8 cellular contexts compared by ENCODE assay signal in the genomic region with DNA sequence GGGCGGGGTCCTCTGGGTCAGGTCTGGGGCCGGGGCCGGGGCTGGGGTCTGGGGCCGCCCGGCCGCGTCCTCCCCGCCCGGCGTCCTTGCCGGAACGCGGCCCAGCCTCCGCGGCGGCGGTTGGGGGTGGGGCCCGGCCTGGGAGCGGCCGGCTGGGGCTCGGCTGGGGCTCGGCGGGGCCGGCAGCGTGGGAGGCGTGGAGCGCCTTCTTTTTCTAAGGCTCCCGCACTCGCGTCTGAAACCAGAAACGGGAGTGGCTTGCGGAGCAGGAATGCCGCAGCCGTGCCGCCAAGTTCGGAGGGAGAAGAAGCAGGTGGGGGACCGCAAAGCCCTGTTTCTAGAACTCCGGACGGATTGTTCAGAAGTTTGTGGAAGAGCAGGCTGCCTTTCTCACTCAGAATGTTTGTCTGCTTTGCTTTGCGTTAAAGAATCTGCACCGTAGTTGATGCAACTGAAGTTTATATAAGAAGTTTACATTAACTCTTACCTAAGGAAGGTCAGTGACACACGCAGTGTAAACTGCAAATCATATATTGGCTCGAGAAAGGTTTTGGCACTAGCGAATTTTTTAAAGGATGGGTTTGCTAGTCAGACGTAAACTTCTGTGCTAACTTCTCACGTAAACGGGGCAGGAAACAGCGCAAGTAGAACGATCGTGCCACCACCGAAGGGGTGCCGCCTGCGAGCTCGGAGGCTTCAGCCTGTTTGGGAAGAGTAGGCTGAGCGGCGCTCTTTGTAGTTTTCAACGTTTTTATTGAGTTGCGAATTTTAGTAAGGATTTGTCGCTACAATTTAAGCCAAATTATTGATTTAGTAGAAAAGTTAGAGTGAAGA. TPM values are rescaled to one million over a fixed set of nuclear protein-coding genes. Genes with fewer than 3 reads are reported as not detected.
A peak's percentile ranks its signal among the peaks of the same experiment; 100 is the strongest.
DNase-seq lines count a peak whose midpoint lies in the region; ATAC-seq and TF ChIP-seq lines count a peak whose summit lies in the region.

No MANE protein-coding gene starts in this region.

- H3K9me2 ChIP-seq in GM23338 (ENCODE audit: insufficient read depth) = no peaks in the 10 kb centered on the region

- peak overlapping the region; percentile 90 for H3K27ac ChIP-seq in GM23338 (ENCODE audit: low read depth)

- peaks cover 9% of the 10 kb centered on the region; the same call in 2 of the 3 replicates for H3K9me3 Mint-ChIP-seq in GM23338
- no peaks in the 10 kb centered on the region for H3K9me3 Mint-ChIP-seq in memory B cell

- DNase-seq in GM03348 (ENCODE audit: low spot score) (peak; percentile 92), GM23338 (ENCODE audit: low spot score) (no peak), LoVo (ENCODE audit: low spot score) (peak; percentile 64), dermis microvascular lymphatic vessel endothelial cell (ENCODE audit: low read depth in 2 of 2) (peak; percentile 15 to 65), memory B cell (ENCODE audit: low spot score in 2 of 2) (peak; percentile 48 to 69), SKM-1 treated with dmso at 0.1 percent for 144 hours (lab: John Stamatoyannopoulos, UW; ENCODE audit: unreplicated experiment) (no peak)
- peak; percentile 34 to 35 for DNase-seq in activated CD4-positive, alpha-beta T cell treated with anti-CD3 and anti-CD28 coated beads, Interleukin-2, amount 50 U/mL, for 4 hours
- DNase-seq in stimulated activated CD8-positive, alpha-beta memory T cell treated with anti-CD3 and anti-CD28 coated beads, Interleukin-15, amount 100 ng/mL, for 24 hours (ENCODE audit: low read depth) = peak; percentile 34

- H3K4me3 ChIP-seq in GM23338 = peak overlapping the region; percentile 100

- peak overlapping the region; percentile 99 for H3K4me2 ChIP-seq in GM23338

- no peaks in the 10 kb centered on the region for H3K36me3 ChIP-seq in GM23338 (ENCODE audit: insufficient read depth)

- H4K20me1 ChIP-seq in GM23338 (replicated peaks; ENCODE audit: insufficient read depth) = peaks cover 36% of the 10 kb centered on the region

- H3K4me1 ChIP-seq in GM23338 (ENCODE audit: insufficient read depth) = peaks cover 40% of the 10 kb centered on the region

- peaks cover 79% of the 10 kb centered on the region for H3K79me2 ChIP-seq in GM23338 (replicated peaks; ENCODE audit: insufficient read depth)

- TF ChIP-seq CTCF in GM23338 (conservative IDR thresholded peaks at IDR 0.05; ENCODE audit: low read depth in 2 of 2) = no peak

- H3K27me3 Mint-ChIP-seq in GM23338 (ENCODE audit: insufficient read depth, low read depth, poor library complexity) (peaks cover 28% of the 10 kb centered on the region), memory B cell (no peaks in the 10 kb centered on the region)

- ATAC-seq in GM23338 (peak; percentile 26), memory B cell (ENCODE audit: low read depth) (peak; percentile 52)

- H3K27ac Mint-ChIP-seq in GM23338 = peak overlapping the region; percentile 80
- peak overlapping the region; percentile 98 for H3K27ac Mint-ChIP-seq in memory B cell

- H3K27me3 ChIP-seq in GM23338 (ENCODE audit: insufficient read depth) = no peaks in the 10 kb centered on the region

- H3K4me1 Mint-ChIP-seq in GM23338 (peaks cover 47% of the 10 kb centered on the region), memory B cell (peaks cover 45% of the 10 kb centered on the region)

- H3F3A ChIP-seq in GM23338 (replicated peaks; ENCODE audit: low read depth) = peaks cover 30% of the 10 kb centered on the region

- no peak overlapping the region for H2AFZ ChIP-seq in GM23338

- H3K36me3 Mint-ChIP-seq in GM23338 (ENCODE audit: low read depth) = peaks cover 40% of the 10 kb centered on the region
- peaks cover 2% of the 10 kb centered on the region for H3K36me3 Mint-ChIP-seq in memory B cell

- H3K4me3 Mint-ChIP-seq in GM23338 = peak overlapping the region; percentile 90
- peak overlapping the region; percentile 88 for H3K4me3 Mint-ChIP-seq in memory B cell

TF ChIP-seq in GM23338, 12 proteins besides CTCF, POLR2A, EP300 and RAD21 (continues in another document):
- TF ChIP-seq STAT1 (IDR thresholded peaks at IDR 0.05; ENCODE audit: unreplicated experiment) = no peak
- TF ChIP-seq REST (IDR thresholded peaks at IDR 0.05; ENCODE audit: unreplicated experiment) = no peak
- no peak for TF ChIP-seq ZNF331 (CRISPR knock-in tag; IDR thresholded peaks at IDR 0.05; ENCODE audit: low read depth)
- TF ChIP-seq EZH2phosphoT487 (IDR thresholded peaks at IDR 0.05; ENCODE audit: unreplicated experiment) = no peak
- TF ChIP-seq NANOG (IDR thresholded peaks at IDR 0.05; ENCODE audit: borderline replicate concordance) = no peak

RNA-seq across cellular contexts. Expression of gene DNAJB6, which starts 0.7 kb away (rescaled TPM):
- 308 and 325 TPM in 2 replicates for total RNA-seq in GM23338 (2014; rRNA removed; shearing (Covaris generic))
- 305 and 322 TPM in 2 replicates for polyA plus RNA-seq in GM23338 (2016; fragmentation: Nextera tagmentation; extraction: Ambion mirVana)
- 89.1 and 105 TPM in 2 replicates for total RNA-seq in dermis microvascular lymphatic vessel endothelial cell

Comparison
In these comparisons a context has a peak if more than half of its experiments do, and no peak if none do; other contexts are left out.
1. DNase-seq: peak in GM03348 (single experiment), LoVo (single experiment), activated CD4-positive, alpha-beta T cell treated with anti-CD3 and anti-CD28 coated beads, Interleukin-2, amount 50 U/mL, for 4 hours (2 of 2), dermis microvascular lymphatic vessel endothelial cell (2 of 2), memory B cell (2 of 2) and stimulated activated CD8-positive, alpha-beta memory T cell treated with anti-CD3 and anti-CD28 coated beads, Interleukin-15, amount 100 ng/mL, for 24 hours (single experiment); none in GM23338 (single experiment) and SKM-1 treated with dmso at 0.1 percent for 144 hours (single experiment).